ENCODE assay signal across 30 cellular contexts in the genomic region with DNA sequence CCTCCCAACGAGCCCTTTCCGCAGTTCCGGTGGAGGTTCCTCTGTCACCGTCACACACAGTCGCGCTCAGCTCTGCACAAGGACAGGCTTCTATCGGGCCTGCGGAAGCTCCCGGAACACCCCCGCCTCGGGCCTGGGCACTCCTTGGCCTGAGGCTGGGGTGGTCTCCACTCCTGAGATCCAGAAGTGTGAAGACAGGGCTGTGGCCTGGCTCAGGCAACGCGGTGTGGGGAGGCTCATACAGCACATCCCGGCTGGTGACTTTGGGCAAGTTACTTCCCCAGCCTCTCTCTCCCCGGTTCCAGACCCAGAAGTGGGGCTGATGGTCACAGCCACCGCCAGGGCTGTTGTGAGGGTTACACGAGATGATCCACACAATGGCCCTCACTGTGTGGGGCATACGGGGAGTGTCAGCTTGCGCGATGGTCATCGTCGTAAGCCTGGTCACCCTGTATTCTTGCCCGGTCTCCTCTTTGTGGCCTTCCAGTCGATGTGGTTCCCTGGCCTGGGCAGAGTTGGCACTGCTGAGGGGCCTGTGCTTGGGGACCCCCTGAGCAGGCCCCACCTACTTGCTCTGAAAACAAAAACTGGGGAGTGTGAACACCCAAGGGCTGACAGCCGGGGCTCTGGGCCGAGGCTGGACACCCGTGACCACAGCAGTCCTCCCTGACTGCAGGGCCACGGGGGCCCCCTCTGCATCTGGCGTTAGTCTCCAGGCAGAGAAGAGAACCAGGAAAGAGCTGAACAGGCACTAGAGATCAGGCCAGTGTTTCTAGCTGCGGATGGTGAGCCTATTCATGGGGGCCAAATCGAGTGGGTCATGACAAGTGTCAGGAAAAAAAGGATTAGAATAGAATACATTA.
"Had no signal": no experiment of that assay in that cellular context is flagged by ENCODE, and none has a peak within 500 bp of the region (broad histone marks: within the 10 kb centered on the region; RNA-seq: fewer than 3 reads in every experiment).

No MANE protein-coding gene starts in this region.

- H3K9me3 Mint-ChIP-seq: activated B cell treated with CpG ODN at 0.5 μM for 24 hours; activated CD4-positive, alpha-beta memory T cell treated with anti-CD3 and anti-CD28 coated beads, Interleukin-2, amount 10 ng/mL, durations not matched to agents 7 days and 5 days; activated CD4-positive, alpha-beta T cell treated with anti-CD3 and anti-CD28 coated beads, Interleukin-2, amount 10 ng/mL, durations not matched to agents 24 days and 14 days; activated naive CD4-positive, alpha-beta T cell treated with anti-CD3 and anti-CD28 coated beads for 36 hours; activated T-helper 17 cell treated with anti-CD3 and anti-CD28 coated beads, Interleukin-2, amount 50 U/mL, for 72 hours had no signal

- H3K4me1 Mint-ChIP-seq: activated B cell treated with CpG ODN at 0.5 μM for 24 hours; activated CD4-positive, alpha-beta memory T cell treated with anti-CD3 and anti-CD28 coated beads, Interleukin-2, amount 10 ng/mL, durations not matched to agents 7 days and 5 days; activated CD4-positive, alpha-beta T cell treated with anti-CD3 and anti-CD28 coated beads, Interleukin-2, amount 10 ng/mL, durations not matched to agents 24 days and 14 days; activated T-helper 17 cell treated with anti-CD3 and anti-CD28 coated beads, Interleukin-2, amount 50 U/mL, for 72 hours; T-helper 17 cell had no signal

- ATAC-seq: activated T-helper 17 cell treated with anti-CD3 and anti-CD28 coated beads, Interleukin-2, amount 50 U/mL, for 72 hours; T-helper 17 cell had no signal

- DNase-seq: activated B cell treated with CpG ODN at 0.5 μM for 24 hours; activated CD4-positive, alpha-beta memory T cell treated with anti-CD3 and anti-CD28 coated beads, Interleukin-2, amount 10 ng/mL, durations not matched to agents 7 days and 5 days; activated CD4-positive, alpha-beta T cell treated with anti-CD3 and anti-CD28 coated beads for 1 hour; activated CD4-positive, alpha-beta T cell treated with anti-CD3 and anti-CD28 coated beads, Interleukin-2, amount 10 ng/mL, durations not matched to agents 24 days and 14 days; activated gamma-delta T cell; activated naive CD4-positive, alpha-beta T cell treated with anti-CD3 and anti-CD28 coated beads for 36 hours; activated T-cell treated with anti-CD3 and anti-CD28 coated beads for 4 hours; activated T-cell treated with anti-CD3 and anti-CD28 coated beads, Interleukin-2, amount 50 U/mL, for 48 hours; amygdala; brain microvascular endothelial cell; MG63; MV-4-11; NCI-H1092 treated with DMSO at 0.1 percent for 48 hours; NCI-H1417 treated with DMSO at 0.1 percent for 48 hours; NCI-H1694; NCI-H2029; NCI-H2107; NCI-H2171 treated with DMSO at 0.1 percent for 48 hours; NCI-H226; NCI-H526; NCI-H82; OCI-M1; Peyer's patch; SHP77 treated with DMSO at 0.1 percent for 48 hours; T-helper 17 cell; T-helper 9 cell had no signal

- H3K4me3 ChIP-seq: cardiac muscle cell, MG63, Peyer's patch had no signal

- H3K27ac ChIP-seq: brain microvascular endothelial cell, cardiac muscle cell, Peyer's patch, RWPE1 had no signal

- H3K36me3 ChIP-seq: brain microvascular endothelial cell, cardiac muscle cell, MG63, Peyer's patch had no signal

- H3K9me3 ChIP-seq: MG63, Peyer's patch had no signal

- H3K27me3 ChIP-seq: brain microvascular endothelial cell, cardiac muscle cell, MG63, Peyer's patch had no signal

- H3K4me3 Mint-ChIP-seq: activated B cell treated with CpG ODN at 0.5 μM for 24 hours; activated CD4-positive, alpha-beta memory T cell treated with anti-CD3 and anti-CD28 coated beads, Interleukin-2, amount 10 ng/mL, durations not matched to agents 7 days and 5 days; activated CD4-positive, alpha-beta T cell treated with anti-CD3 and anti-CD28 coated beads, Interleukin-2, amount 10 ng/mL, durations not matched to agents 24 days and 14 days; activated naive CD4-positive, alpha-beta T cell treated with anti-CD3 and anti-CD28 coated beads for 36 hours; activated naive CD8-positive, alpha-beta T cell; activated T-helper 17 cell treated with anti-CD3 and anti-CD28 coated beads, Interleukin-2, amount 50 U/mL, for 72 hours; T-helper 17 cell had no signal

- H3K4me1 ChIP-seq: Peyer's patch had no signal

- H3K36me3 Mint-ChIP-seq: activated naive CD8-positive, alpha-beta T cell had no signal

- H3K27me3 Mint-ChIP-seq: activated B cell treated with CpG ODN at 0.5 μM for 24 hours; activated CD4-positive, alpha-beta memory T cell treated with anti-CD3 and anti-CD28 coated beads, Interleukin-2, amount 10 ng/mL, durations not matched to agents 7 days and 5 days; activated CD4-positive, alpha-beta T cell treated with anti-CD3 and anti-CD28 coated beads, Interleukin-2, amount 10 ng/mL, durations not matched to agents 24 days and 14 days; activated naive CD8-positive, alpha-beta T cell; activated T-helper 17 cell treated with anti-CD3 and anti-CD28 coated beads, Interleukin-2, amount 50 U/mL, for 72 hours; T-helper 17 cell had no signal

- H3K27ac Mint-ChIP-seq: activated B cell treated with CpG ODN at 0.5 μM for 24 hours; activated CD4-positive, alpha-beta memory T cell treated with anti-CD3 and anti-CD28 coated beads, Interleukin-2, amount 10 ng/mL, durations not matched to agents 7 days and 5 days; activated CD4-positive, alpha-beta T cell treated with anti-CD3 and anti-CD28 coated beads, Interleukin-2, amount 10 ng/mL, durations not matched to agents 24 days and 14 days; activated naive CD4-positive, alpha-beta T cell treated with anti-CD3 and anti-CD28 coated beads for 36 hours; activated naive CD8-positive, alpha-beta T cell; activated T-helper 17 cell treated with anti-CD3 and anti-CD28 coated beads, Interleukin-2, amount 50 U/mL, for 72 hours had no signal
